12 cellular contexts compared by ENCODE assay signal in genomic region chr10:89129850-89130396, GRCh38.
DNase-seq lines count a peak whose midpoint lies in the region; ATAC-seq and TF ChIP-seq lines count a peak whose summit lies in the region.
"Had no signal": no experiment of that assay in that cellular context is flagged by ENCODE, and none has a peak within 500 bp of the region (broad histone marks: within the 10 kb centered on the region; RNA-seq: fewer than 3 reads in every experiment).

No MANE protein-coding gene starts in this region.

- no peaks in the 10 kb centered on the region for H3K79me2 ChIP-seq in osteoblast (ENCODE audit: insufficient read depth, low read length)
- H3K79me2 ChIP-seq: parathyroid adenoma had no signal

- H3K27ac ChIP-seq in osteoblast (ENCODE audit: low read depth, low read length) (no peak overlapping the region), endodermal cell (ENCODE audit: low read depth, low read length) (no peak overlapping the region)
- H3K27ac ChIP-seq: parathyroid adenoma had no signal

- DNase-seq in EL (peak; percentile 93), OCI-M1 (lab: John Stamatoyannopoulos, UW) (peak; percentile 38), osteoblast (ENCODE audit: insufficient read length, low spot score, missing footprints) (no peak), DMS153 (lab: John Stamatoyannopoulos, UW) (no peak), endodermal cell (no peak), left lobe of liver (ENCODE audit: low spot score) (no peak)
- DNase-seq: activated T-cell treated with anti-CD3 and anti-CD28 coated beads, Interleukin-2, amount 50 U/mL, for 72 hours; NCI-H524; T-helper 9 cell had no signal

- no peaks in the 10 kb centered on the region for H3K36me3 Mint-ChIP-seq in dendritic cell treated with granulocyte-macrophage colony-stimulating factor and Interleukin-4, amounts not matched to agents 40 ng/mL and 50 ng/mL, for 4 days (ENCODE audit: low read depth)
- no peaks in the 10 kb centered on the region for H3K36me3 Mint-ChIP-seq in endodermal cell (ENCODE audit: low read depth)

- no peak overlapping the region for H3K9ac ChIP-seq in endodermal cell (ENCODE audit: extremely low read depth, low read length, poor library complexity, severe bottlenecking)
- H3K9ac ChIP-seq: parathyroid adenoma had no signal

- H3K27ac Mint-ChIP-seq in dendritic cell treated with granulocyte-macrophage colony-stimulating factor and Interleukin-4, amounts not matched to agents 40 ng/mL and 50 ng/mL, for 4 days, result peak overlapping the region; percentile 32
- no peak overlapping the region for H3K27ac Mint-ChIP-seq in endodermal cell
- H3K27ac Mint-ChIP-seq: activated T-cell treated with anti-CD3 and anti-CD28 coated beads, Interleukin-2, amount 50 U/mL, for 72 hours had no signal

- H3K4me3 ChIP-seq in osteoblast (ENCODE audit: insufficient read depth, low read length), result no peak overlapping the region
- H3K4me3 ChIP-seq in endodermal cell (ENCODE audit: low read length), result no peak overlapping the region

- no peak for ATAC-seq in HG02623 (IDR thresholded peaks at IDR 0.05; ENCODE audit: unreplicated experiment)
- ATAC-seq in left lobe of liver, result no peak
- ATAC-seq: activated T-cell treated with anti-CD3 and anti-CD28 coated beads, Interleukin-2, amount 50 U/mL, for 72 hours had no signal

- H3K4me2 ChIP-seq in osteoblast (ENCODE audit: insufficient read depth, low read length), result peak overlapping the region; percentile 37

- no peak overlapping the region for H3K4me3 Mint-ChIP-seq in dendritic cell treated with granulocyte-macrophage colony-stimulating factor and Interleukin-4, amounts not matched to agents 40 ng/mL and 50 ng/mL, for 4 days
- no peak overlapping the region for H3K4me3 Mint-ChIP-seq in endodermal cell
- H3K4me3 Mint-ChIP-seq: activated T-cell treated with anti-CD3 and anti-CD28 coated beads, Interleukin-2, amount 50 U/mL, for 72 hours had no signal

- H3K27me3 ChIP-seq in osteoblast (ENCODE audit: insufficient read depth, low read length), result no peaks in the 10 kb centered on the region
- H3K27me3 ChIP-seq in endodermal cell (ENCODE audit: control insufficient read depth, insufficient read depth, low read length, poor library complexity, severe bottlenecking), result no peaks in the 10 kb centered on the region

- no peaks in the 10 kb centered on the region for H3K9me3 Mint-ChIP-seq in dendritic cell treated with granulocyte-macrophage colony-stimulating factor and Interleukin-4, amounts not matched to agents 40 ng/mL and 50 ng/mL, for 4 days
- H3K9me3 Mint-ChIP-seq in endodermal cell, result peaks cover 2% of the 10 kb centered on the region
- H3K9me3 Mint-ChIP-seq: activated T-cell treated with anti-CD3 and anti-CD28 coated beads, Interleukin-2, amount 50 U/mL, for 72 hours had no signal

- peaks cover 6% of the 10 kb centered on the region for H3K4me1 ChIP-seq in osteoblast (ENCODE audit: insufficient read depth, low read length)
- H3K4me1 ChIP-seq in endodermal cell (ENCODE audit: control insufficient read depth, insufficient read depth, low read length), result no peaks in the 10 kb centered on the region
- H3K4me1 ChIP-seq: parathyroid adenoma had no signal

- no peak overlapping the region for H2AFZ ChIP-seq in osteoblast (ENCODE audit: low read length)
- H2AFZ ChIP-seq: parathyroid adenoma had no signal

- WGBS in endodermal cell (ENCODE audit: insufficient coverage in 1 of 2, insufficient read length in 1 of 2), 2 experiments, result 86 to 89% methylated on average over 4 to 6 of the region's 6 CpGs

- H3K36me3 ChIP-seq in osteoblast (ENCODE audit: insufficient read depth, low read length) (no peaks in the 10 kb centered on the region), endodermal cell (ENCODE audit: control insufficient read depth, insufficient read depth, low read length) (no peaks in the 10 kb centered on the region)

- peaks cover 9% of the 10 kb centered on the region for H3K4me1 Mint-ChIP-seq in dendritic cell treated with granulocyte-macrophage colony-stimulating factor and Interleukin-4, amounts not matched to agents 40 ng/mL and 50 ng/mL, for 4 days (ENCODE audit: low read depth)
- no peaks in the 10 kb centered on the region for H3K4me1 Mint-ChIP-seq in endodermal cell

- TF ChIP-seq CTCF in osteoblast (IDR thresholded peaks at IDR 0.05; ENCODE audit: extremely low read depth, low read depth, low read length) (no peak), endodermal cell (conservative IDR thresholded peaks at IDR 0.05) (no peak)

- intact Hi-C loops in dendritic cell treated with granulocyte-macrophage colony-stimulating factor and Interleukin-4, amounts not matched to agents 40 ng/mL and 50 ng/mL, for 4 days (cut with micrococcal nuclease), result loop anchor here (10.0 kb wide), 1 partner anchor 75 kb away; the partner anchor contains the start of gene CH25H

- H3K27me3 Mint-ChIP-seq in dendritic cell treated with granulocyte-macrophage colony-stimulating factor and Interleukin-4, amounts not matched to agents 40 ng/mL and 50 ng/mL, for 4 days, result peaks cover 9% of the 10 kb centered on the region
- peaks cover 2% of the 10 kb centered on the region for H3K27me3 Mint-ChIP-seq in endodermal cell (ENCODE audit: insufficient read depth)

- H3K9me3 ChIP-seq in osteoblast (ENCODE audit: low read depth, low read length) (no peaks in the 10 kb centered on the region), endodermal cell (ENCODE audit: control insufficient read depth, low read length) (no peaks in the 10 kb centered on the region)

- H4K20me1 ChIP-seq in osteoblast (ENCODE audit: insufficient read depth, low read length), result no peaks in the 10 kb centered on the region

Comparison
In these comparisons a context has a peak if more than half of its experiments do, and no peak if none do; other contexts are left out.
1. DNase-seq: peak in EL (single experiment) and OCI-M1 (single experiment); none in osteoblast (single experiment), DMS153 (single experiment), endodermal cell (single experiment) and left lobe of liver (single experiment).